In genomic region chr6:32947552-32948465, GRCh38 we compare ENCODE assay signal across 1 cellular context.
TF ChIP-seq lines count a peak whose summit lies in the region.

No MANE protein-coding gene starts in this region.

TF ChIP-seq in HepG2, 621 proteins besides CTCF, POLR2A, EP300 and RAD21 (continued from another document):
- TF ChIP-seq TBX2 (CRISPR knock-in tag; IDR thresholded peaks at IDR 0.05; ENCODE audit: borderline replicate concordance) (no peak), REL (CRISPR knock-in tag; conservative IDR thresholded peaks at IDR 0.05) (no peak), ETV6 (CRISPR knock-in tag; conservative IDR thresholded peaks at IDR 0.05) (no peak), NFRKB (IDR thresholded peaks at IDR 0.05) (no peak), ZNF569 (CRISPR knock-in tag; IDR thresholded peaks at IDR 0.05; ENCODE audit: borderline replicate concordance) (no peak), KDM4B (CRISPR knock-in tag; IDR thresholded peaks at IDR 0.05) (0 out of 2 replicates have a peak, but pooled peaks have one; percentile 44), ZNF138 (CRISPR knock-in tag; IDR thresholded peaks at IDR 0.05; ENCODE audit: low read depth) (no peak), POGK (CRISPR knock-in tag; conservative IDR thresholded peaks at IDR 0.05) (no peak), GFI1 (CRISPR knock-in tag; IDR thresholded peaks at IDR 0.05; ENCODE audit: borderline replicate concordance) (no peak), TRIM24 (CRISPR knock-in tag; IDR thresholded peaks at IDR 0.05) (no peak), KLF16 (CRISPR knock-in tag; IDR thresholded peaks at IDR 0.05) (0 out of 4 replicates have a peak, but pooled peaks of 1 of the 2 experiments have one; percentile 25), PRMT3 (CRISPR knock-in tag; IDR thresholded peaks at IDR 0.05; ENCODE audit: borderline replicate concordance, low read depth) (no peak), HMG20A (CRISPR knock-in tag; IDR thresholded peaks at IDR 0.05; ENCODE audit: borderline replicate concordance) (no peak), XBP1 (CRISPR knock-in tag; IDR thresholded peaks at IDR 0.05) (no peak), SUZ12 (IDR thresholded peaks at IDR 0.05; ENCODE audit: low read depth, low read length) (no peak), ZNF720 (CRISPR knock-in tag; IDR thresholded peaks at IDR 0.05) (no peak), SP2 (CRISPR knock-in tag; IDR thresholded peaks at IDR 0.05) (no peak), ZIK1 (CRISPR knock-in tag; IDR thresholded peaks at IDR 0.05; ENCODE audit: borderline replicate concordance, low read depth) (no peak), CCAR2 (optimal IDR thresholded peaks at IDR 0.05; ENCODE audit: low read depth, low read length) (no peak), ZNF549 (CRISPR knock-in tag; IDR thresholded peaks at IDR 0.05) (no peak), ZNF367 (CRISPR knock-in tag; IDR thresholded peaks at IDR 0.05; ENCODE audit: borderline replicate concordance) (no peak), MTA3 (CRISPR knock-in tag; IDR thresholded peaks at IDR 0.05) (no peak), FIP1L1 (IDR thresholded peaks at IDR 0.05; ENCODE audit: borderline replicate concordance, insufficient read depth, low read depth, low read length) (no peak), SPEN (CRISPR knock-in tag; IDR thresholded peaks at IDR 0.05; ENCODE audit: low read depth) (no peak), MAFF (IDR thresholded peaks at IDR 0.05; ENCODE audit: low read depth, low read length) (0 out of 2 replicates have a peak, but pooled peaks have one; percentile 25), ZNF501 (CRISPR knock-in tag; IDR thresholded peaks at IDR 0.05) (no peak)
- TF ChIP-seq, protein P1, sequence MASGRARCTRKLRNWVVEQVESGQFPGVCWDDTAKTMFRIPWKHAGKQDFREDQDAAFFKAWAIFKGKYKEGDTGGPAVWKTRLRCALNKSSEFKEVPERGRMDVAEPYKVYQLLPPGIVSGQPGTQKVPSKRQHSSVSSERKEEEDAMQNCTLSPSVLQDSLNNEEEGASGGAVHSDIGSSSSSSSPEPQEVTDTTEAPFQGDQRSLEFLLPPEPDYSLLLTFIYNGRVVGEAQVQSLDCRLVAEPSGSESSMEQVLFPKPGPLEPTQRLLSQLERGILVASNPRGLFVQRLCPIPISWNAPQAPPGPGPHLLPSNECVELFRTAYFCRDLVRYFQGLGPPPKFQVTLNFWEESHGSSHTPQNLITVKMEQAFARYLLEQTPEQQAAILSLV (CRISPR knock-in tag; IDR thresholded peaks at IDR 0.05; ENCODE audit: borderline replicate concordance) = no peak
- TF ChIP-seq, protein P2, sequence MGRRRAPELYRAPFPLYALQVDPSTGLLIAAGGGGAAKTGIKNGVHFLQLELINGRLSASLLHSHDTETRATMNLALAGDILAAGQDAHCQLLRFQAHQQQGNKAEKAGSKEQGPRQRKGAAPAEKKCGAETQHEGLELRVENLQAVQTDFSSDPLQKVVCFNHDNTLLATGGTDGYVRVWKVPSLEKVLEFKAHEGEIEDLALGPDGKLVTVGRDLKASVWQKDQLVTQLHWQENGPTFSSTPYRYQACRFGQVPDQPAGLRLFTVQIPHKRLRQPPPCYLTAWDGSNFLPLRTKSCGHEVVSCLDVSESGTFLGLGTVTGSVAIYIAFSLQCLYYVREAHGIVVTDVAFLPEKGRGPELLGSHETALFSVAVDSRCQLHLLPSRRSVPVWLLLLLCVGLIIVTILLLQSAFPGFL (CRISPR knock-in tag; IDR thresholded peaks at IDR 0.05) = no peak
- TF ChIP-seq, protein P3, sequence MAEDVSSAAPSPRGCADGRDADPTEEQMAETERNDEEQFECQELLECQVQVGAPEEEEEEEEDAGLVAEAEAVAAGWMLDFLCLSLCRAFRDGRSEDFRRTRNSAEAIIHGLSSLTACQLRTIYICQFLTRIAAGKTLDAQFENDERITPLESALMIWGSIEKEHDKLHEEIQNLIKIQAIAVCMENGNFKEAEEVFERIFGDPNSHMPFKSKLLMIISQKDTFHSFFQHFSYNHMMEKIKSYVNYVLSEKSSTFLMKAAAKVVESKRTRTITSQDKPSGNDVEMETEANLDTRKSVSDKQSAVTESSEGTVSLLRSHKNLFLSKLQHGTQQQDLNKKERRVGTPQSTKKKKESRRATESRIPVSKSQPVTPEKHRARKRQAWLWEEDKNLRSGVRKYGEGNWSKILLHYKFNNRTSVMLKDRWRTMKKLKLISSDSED (CRISPR knock-in tag; IDR thresholded peaks at IDR 0.05) = no peak
- TF ChIP-seq, protein P4, sequence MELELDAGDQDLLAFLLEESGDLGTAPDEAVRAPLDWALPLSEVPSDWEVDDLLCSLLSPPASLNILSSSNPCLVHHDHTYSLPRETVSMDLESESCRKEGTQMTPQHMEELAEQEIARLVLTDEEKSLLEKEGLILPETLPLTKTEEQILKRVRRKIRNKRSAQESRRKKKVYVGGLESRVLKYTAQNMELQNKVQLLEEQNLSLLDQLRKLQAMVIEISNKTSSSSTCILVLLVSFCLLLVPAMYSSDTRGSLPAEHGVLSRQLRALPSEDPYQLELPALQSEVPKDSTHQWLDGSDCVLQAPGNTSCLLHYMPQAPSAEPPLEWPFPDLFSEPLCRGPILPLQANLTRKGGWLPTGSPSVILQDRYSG (CRISPR knock-in tag; IDR thresholded peaks at IDR 0.05) = no peak
- TF ChIP-seq, protein P5, sequence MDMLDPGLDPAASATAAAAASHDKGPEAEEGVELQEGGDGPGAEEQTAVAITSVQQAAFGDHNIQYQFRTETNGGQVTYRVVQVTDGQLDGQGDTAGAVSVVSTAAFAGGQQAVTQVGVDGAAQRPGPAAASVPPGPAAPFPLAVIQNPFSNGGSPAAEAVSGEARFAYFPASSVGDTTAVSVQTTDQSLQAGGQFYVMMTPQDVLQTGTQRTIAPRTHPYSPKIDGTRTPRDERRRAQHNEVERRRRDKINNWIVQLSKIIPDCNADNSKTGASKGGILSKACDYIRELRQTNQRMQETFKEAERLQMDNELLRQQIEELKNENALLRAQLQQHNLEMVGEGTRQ (IDR thresholded peaks at IDR 0.05; ENCODE audit: low read depth, low read length) = no peak; the same call in 1 of the 2 replicates
- TF ChIP-seq, protein P5 (CRISPR knock-in tag; IDR thresholded peaks at IDR 0.05; ENCODE audit: borderline replicate concordance) = no peak
- TF ChIP-seq, protein P6, sequence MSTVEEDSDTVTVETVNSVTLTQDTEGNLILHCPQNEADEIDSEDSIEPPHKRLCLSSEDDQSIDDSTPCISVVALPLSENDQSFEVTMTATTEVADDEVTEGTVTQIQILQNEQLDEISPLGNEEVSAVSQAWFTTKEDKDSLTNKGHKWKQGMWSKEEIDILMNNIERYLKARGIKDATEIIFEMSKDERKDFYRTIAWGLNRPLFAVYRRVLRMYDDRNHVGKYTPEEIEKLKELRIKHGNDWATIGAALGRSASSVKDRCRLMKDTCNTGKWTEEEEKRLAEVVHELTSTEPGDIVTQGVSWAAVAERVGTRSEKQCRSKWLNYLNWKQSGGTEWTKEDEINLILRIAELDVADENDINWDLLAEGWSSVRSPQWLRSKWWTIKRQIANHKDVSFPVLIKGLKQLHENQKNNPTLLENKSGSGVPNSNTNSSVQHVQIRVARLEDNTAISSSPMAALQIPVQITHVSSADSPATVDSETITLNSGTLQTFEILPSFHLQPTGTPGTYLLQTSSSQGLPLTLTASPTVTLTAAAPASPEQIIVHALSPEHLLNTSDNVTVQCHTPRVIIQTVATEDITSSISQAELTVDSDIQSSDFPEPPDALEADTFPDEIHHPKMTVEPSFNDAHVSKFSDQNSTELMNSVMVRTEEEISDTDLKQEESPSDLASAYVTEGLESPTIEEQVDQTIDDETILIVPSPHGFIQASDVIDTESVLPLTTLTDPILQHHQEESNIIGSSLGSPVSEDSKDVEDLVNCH (CRISPR knock-in tag; IDR thresholded peaks at IDR 0.05) = no peak
TF ChIP-seq in HepG2: peak in this region for 15.
